In the genomic region with DNA sequence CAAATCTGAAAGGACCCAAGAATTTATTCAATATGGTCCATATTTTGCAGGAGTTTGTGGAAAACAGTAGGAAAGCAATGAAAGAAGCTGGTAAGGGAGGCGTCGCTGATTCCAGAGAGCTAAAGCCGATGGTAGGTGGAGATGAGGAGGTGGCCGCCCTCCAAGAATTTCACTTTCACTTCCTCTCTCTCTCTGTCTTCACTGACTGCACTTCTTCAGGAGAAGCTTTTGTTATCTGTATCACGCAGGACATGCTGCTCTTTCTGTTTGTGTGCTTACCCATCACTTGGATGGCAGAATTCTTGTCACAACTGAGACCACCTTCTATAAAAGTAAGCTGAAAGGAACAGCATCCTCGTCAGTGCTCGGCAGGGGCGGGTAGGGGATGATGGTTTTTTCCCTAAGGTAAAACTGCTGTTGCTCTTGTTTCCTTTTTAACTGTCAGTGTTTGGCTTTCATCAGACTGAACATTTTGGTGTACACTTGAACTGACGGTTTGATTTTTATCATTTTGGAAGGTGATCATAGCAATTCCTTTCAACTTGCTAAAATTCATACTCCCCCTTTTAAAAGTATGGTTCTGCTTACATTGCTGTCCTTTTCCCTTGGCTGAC, we compare ENCODE assay signal across 8 cellular contexts.
DNase-seq lines count a peak whose midpoint lies in the region; ATAC-seq and TF ChIP-seq lines count a peak whose summit lies in the region.

No MANE protein-coding gene starts in this region.

- no peak for TF ChIP-seq CTCF in astrocyte of the spinal cord (IDR thresholded peaks at IDR 0.05; ENCODE audit: low read depth, low read length)

- DNase-seq in NCI-H226 (peak; percentile 29), astrocyte of the spinal cord (ENCODE audit: low read depth, low spot score) (peak; percentile 25), putamen (ENCODE audit: low spot score) (peak; percentile 21), MG63 (no peak), NCI-H69 (lab: John Stamatoyannopoulos, UW) (no peak), NCI-H187 treated with DMSO at 0.1 percent for 48 hours (lab: John Stamatoyannopoulos, UW) (no peak)

- no peaks in the 10 kb centered on the region for H3K27me3 ChIP-seq in MG63

- H3K36me3 ChIP-seq in MG63: no peaks in the 10 kb centered on the region

- no peaks in the 10 kb centered on the region for H3K9me3 ChIP-seq in MG63

- H3K4me3 ChIP-seq in astrocyte of the spinal cord (ENCODE audit: low read depth, low read length) (peak overlapping the region; percentile 28), MG63 (no peak overlapping the region)

- in situ Hi-C loops in astrocyte of the spinal cord (cut with HindIII; ENCODE audit: low sequenced_read_pairs): no loop called here

- ATAC-seq in GM18867 (IDR thresholded peaks at IDR 0.05; ENCODE audit: unreplicated experiment): peak; percentile 96
- peak; percentile 95 for ATAC-seq in HG02623 (IDR thresholded peaks at IDR 0.05; ENCODE audit: unreplicated experiment)

Comparison
In these comparisons a context has a peak if more than half of its experiments do, and no peak if none do; other contexts are left out.
1. DNase-seq: peak in NCI-H226 (single experiment), astrocyte of the spinal cord (single experiment) and putamen (single experiment); none in MG63 (single experiment), NCI-H69 (single experiment) and NCI-H187 treated with DMSO at 0.1 percent for 48 hours (single experiment).